26 cellular contexts compared by ENCODE assay signal in genomic region chr6:38805127-38805655, GRCh38.
"Had no signal": no experiment of that assay in that cellular context is flagged by ENCODE, and none has a peak within 500 bp of the region (broad histone marks: within the 10 kb centered on the region; RNA-seq: fewer than 3 reads in every experiment).

No MANE protein-coding gene starts in this region.

- H3K36me3 ChIP-seq: lower lobe of right lung, sigmoid colon, stomach, suprapubic skin, tibial nerve had no signal

- H3K27me3 ChIP-seq: tibial nerve had no signal

- H3K4me3 ChIP-seq: lower lobe of right lung, sigmoid colon, smooth muscle cell, stomach, suprapubic skin, tibial nerve had no signal

- H3K4me2 ChIP-seq: smooth muscle cell had no signal

- ATAC-seq: activated CD4-positive, alpha-beta T cell treated with anti-CD3 and anti-CD28 coated beads for 36 hours; left lobe of liver; lower lobe of right lung; stimulated activated memory B cell treated with anti-CD40 and anti-IgM and Interleukin-4, amounts not matched to agents 10 μg/mL and 1 μg/mL and 100 μg/mL, for 72 hours had no signal

- H3K4me1 ChIP-seq: lower lobe of right lung, sigmoid colon, stomach, suprapubic skin, tibial nerve had no signal

- H3K4me3 Mint-ChIP-seq: activated B cell treated with CpG ODN at 0.5 μM for 24 hours; activated CD4-positive, alpha-beta T cell treated with anti-CD3 and anti-CD28 coated beads for 36 hours; activated naive CD8-positive, alpha-beta T cell treated with anti-CD3 and anti-CD28 coated beads for 36 hours; brain; dendritic cell treated with granulocyte-macrophage colony-stimulating factor and Interleukin-4, amounts not matched to agents 40 ng/mL and 50 ng/mL, for 4 days; naive B cell; neural crest cell; stimulated activated memory B cell treated with anti-CD40 and anti-IgM and Interleukin-4, amounts not matched to agents 10 μg/mL and 1 μg/mL and 100 μg/mL, for 72 hours; T-helper 1 cell treated with Interleukin-12 subunit alpha and Interleukin-12 subunit beta and Interleukin-4 antibody, amounts not matched to agents 30 μg/mL and 1 μg/mL, for 36 hours had no signal

- DNase-seq: activated B cell treated with CpG ODN at 0.5 μM for 24 hours; activated CD4-positive, alpha-beta T cell treated with anti-CD3 and anti-CD28 coated beads for 36 hours; activated CD4-positive, alpha-beta T cell treated with anti-CD3 and anti-CD28 coated beads, Interleukin-2, amount 50 U/mL, for 48 hours; activated CD8-positive, alpha-beta memory T cell treated with anti-CD3 and anti-CD28 coated beads, Interleukin-2, amount 50 U/mL, for 48 hours; activated naive CD4-positive, alpha-beta T cell treated with Interleukin-2 at 50 U/mL for 16 hours; activated naive CD8-positive, alpha-beta T cell treated with anti-CD3 and anti-CD28 coated beads for 36 hours; activated T-cell treated with anti-CD3 and anti-CD28 coated beads, Interleukin-2, amount 50 U/mL, for 48 hours; effector memory CD4-positive, alpha-beta T cell; kidney; lower lobe of right lung; mesendoderm; naive B cell; sigmoid colon; stimulated activated CD4-positive, alpha-beta T cell treated with anti-CD3 and anti-CD28 coated beads, Interleukin-15, amount 100 ng/mL, for 24 hours; stomach; T1000 had no signal

- H3K36me3 Mint-ChIP-seq: activated naive CD8-positive, alpha-beta T cell treated with anti-CD3 and anti-CD28 coated beads for 36 hours; brain; naive B cell; stimulated activated memory B cell treated with anti-CD40 and anti-IgM and Interleukin-4, amounts not matched to agents 10 μg/mL and 1 μg/mL and 100 μg/mL, for 72 hours had no signal

- H3K27ac Mint-ChIP-seq: activated B cell treated with CpG ODN at 0.5 μM for 24 hours; activated CD4-positive, alpha-beta T cell treated with anti-CD3 and anti-CD28 coated beads for 36 hours; activated naive CD8-positive, alpha-beta T cell treated with anti-CD3 and anti-CD28 coated beads for 36 hours; dendritic cell treated with granulocyte-macrophage colony-stimulating factor and Interleukin-4, amounts not matched to agents 40 ng/mL and 50 ng/mL, for 4 days; naive B cell; progenitor cell of endocrine pancreas; stimulated activated memory B cell treated with anti-CD40 and anti-IgM and Interleukin-4, amounts not matched to agents 10 μg/mL and 1 μg/mL and 100 μg/mL, for 72 hours; T-helper 1 cell treated with Interleukin-12 subunit alpha and Interleukin-12 subunit beta and Interleukin-4 antibody, amounts not matched to agents 30 μg/mL and 1 μg/mL, for 36 hours had no signal

- H3K9me3 Mint-ChIP-seq: activated B cell treated with CpG ODN at 0.5 μM for 24 hours; activated naive CD8-positive, alpha-beta T cell treated with anti-CD3 and anti-CD28 coated beads for 36 hours; dendritic cell treated with granulocyte-macrophage colony-stimulating factor and Interleukin-4, amounts not matched to agents 40 ng/mL and 50 ng/mL, for 4 days; neural crest cell; stimulated activated memory B cell treated with anti-CD40 and anti-IgM and Interleukin-4, amounts not matched to agents 10 μg/mL and 1 μg/mL and 100 μg/mL, for 72 hours; T-helper 1 cell treated with Interleukin-12 subunit alpha and Interleukin-12 subunit beta and Interleukin-4 antibody, amounts not matched to agents 30 μg/mL and 1 μg/mL, for 36 hours had no signal

- H3K9me3 ChIP-seq: lower lobe of right lung, sigmoid colon, stomach, suprapubic skin, tibial nerve had no signal

- H3K4me1 Mint-ChIP-seq: activated CD4-positive, alpha-beta T cell treated with anti-CD3 and anti-CD28 coated beads for 36 hours; activated naive CD8-positive, alpha-beta T cell treated with anti-CD3 and anti-CD28 coated beads for 36 hours; brain; naive B cell; neural crest cell; stimulated activated memory B cell treated with anti-CD40 and anti-IgM and Interleukin-4, amounts not matched to agents 10 μg/mL and 1 μg/mL and 100 μg/mL, for 72 hours had no signal

- H3K27ac ChIP-seq: lower lobe of right lung, sigmoid colon, stomach, suprapubic skin, tibial nerve had no signal
